ENCODE assay signal across 8 cellular contexts in genomic region chr16:30637952-30638351, GRCh38. TPM values are rescaled to one million over a fixed set of nuclear protein-coding genes. Genes with fewer than 3 reads are reported as not detected.
DNase-seq lines count a peak whose midpoint lies in the region; ATAC-seq and TF ChIP-seq lines count a peak whose summit lies in the region.

No MANE protein-coding gene starts in this region.

- H3K4me1 ChIP-seq in SK-N-SH (ENCODE audit: control insufficient read depth in 1 of 2, insufficient read depth in 2 of 2, low read depth in 1 of 2, low read length in 1 of 2) (peaks cover 0 to 5% of the 10 kb centered on the region in 2 experiments; a peak in 1 of 4 replicates), hepatocyte (ENCODE audit: insufficient read depth) (peaks cover 5% of the 10 kb centered on the region)

- DNase-seq in EH (ENCODE audit: low read depth) (peak; percentile 70), SK-N-SH (peak; percentile 45), hepatocyte (ENCODE audit: low spot score) (peak; percentile 49), omental fat pad (ENCODE audit: low spot score) (no peak), nucleus accumbens (lab: John Stamatoyannopoulos, UW) (no peak)

- H2AFZ ChIP-seq in SK-N-SH (ENCODE audit: low read depth) (no peak overlapping the region), hepatocyte (no peak overlapping the region)

- ATAC-seq in omental fat pad (ENCODE audit: low FRiP score) (no peak), GM21737 (IDR thresholded peaks at IDR 0.05; ENCODE audit: unreplicated experiment) (no peak), GM19455 (IDR thresholded peaks at IDR 0.05; ENCODE audit: unreplicated experiment) (no peak)

- H3K27ac ChIP-seq in SK-N-SH (ENCODE audit: low read depth in 2 of 2, low read length in 1 of 2) (no peak overlapping the region), hepatocyte (no peak overlapping the region)

- H3K9me3 ChIP-seq in SK-N-SH (no peaks in the 10 kb centered on the region), hepatocyte (ENCODE audit: low read depth) (no peaks in the 10 kb centered on the region)

- no peak overlapping the region for H3K9ac ChIP-seq in SK-N-SH

- no peak overlapping the region for H3K4me3 ChIP-seq in SK-N-SH (ENCODE audit: low read depth in 2 of 2, low read length in 1 of 2)
- no peak overlapping the region for H3K4me3 ChIP-seq in hepatocyte

- H4K20me1 ChIP-seq in SK-N-SH (ENCODE audit: insufficient read depth) (no peaks in the 10 kb centered on the region), hepatocyte (ENCODE audit: insufficient read depth, poor library complexity, severe bottlenecking) (no peaks in the 10 kb centered on the region)

- TF ChIP-seq EP300 in SK-N-SH (IDR thresholded peaks at IDR 0.05; ENCODE audit: borderline replicate concordance in 1 of 2, low read depth in 1 of 2, low read length in 1 of 2), result no peak

- peak; percentile 54 for TF ChIP-seq CTCF in LNCAP (IDR thresholded peaks at IDR 0.05)
- peak; percentile 65 for TF ChIP-seq CTCF in SK-N-SH (IDR thresholded peaks at IDR 0.05)
- TF ChIP-seq CTCF in hepatocyte (IDR thresholded peaks at IDR 0.05; ENCODE audit: poor library complexity), result peak; percentile 46
- no peak for TF ChIP-seq CTCF in omental fat pad (IDR thresholded peaks at IDR 0.05)

- POLR2A ChIA-PET in SK-N-SH (lab: Yijun Ruan, JAX), result interaction anchor here (0.6 to 1.9 kb wide), 2 partner anchors 21 to 208 kb away, joined by 4 read pairs; partner anchors contain the start of gene DCTPP1

- no peaks in the 10 kb centered on the region for H3K9me2 ChIP-seq in SK-N-SH
- H3K9me2 ChIP-seq in hepatocyte (replicated peaks; ENCODE audit: insufficient read depth), result no peaks in the 10 kb centered on the region

- TF ChIP-seq RAD21 in SK-N-SH (IDR thresholded peaks at IDR 0.05; ENCODE audit: low read length), result peak; percentile 74

- H3F3A ChIP-seq in SK-N-SH (replicated peaks; ENCODE audit: insufficient read depth), result no peaks in the 10 kb centered on the region

- H3K36me3 ChIP-seq in SK-N-SH (replicated peaks in 1 of 2; ENCODE audit: control insufficient read depth in 1 of 2, insufficient read depth in 2 of 2, low read length in 1 of 2), result no peaks in the 10 kb centered on the region
- no peaks in the 10 kb centered on the region for H3K36me3 ChIP-seq in hepatocyte (replicated peaks; ENCODE audit: insufficient read depth, low read depth)

- H3K27me3 ChIP-seq in SK-N-SH (ENCODE audit: insufficient read depth) (no peaks in the 10 kb centered on the region), hepatocyte (no peaks in the 10 kb centered on the region)

- 0% methylated on average over 1 of the region's 1 CpG for WGBS in SK-N-SH (ENCODE audit: low lambda C conversion rate)
- WGBS in hepatocyte (ENCODE audit: low lambda C conversion rate, missing lambda C conversion rate), result 17% methylated on average over 1 of the region's 1 CpG

- CTCF ChIA-PET in SK-N-SH (lab: Yijun Ruan, JAX), result interaction anchor here (0.6 to 2.2 kb wide), 10 partner anchors 9 to 208 kb away, joined by 3 to 12 read pairs (median 4); partner anchors contain the start of genes DCTPP1, FBRS and PRR14

- H3K79me2 ChIP-seq in SK-N-SH (ENCODE audit: insufficient read depth) (peaks cover 22% of the 10 kb centered on the region), hepatocyte (peaks cover 9% of the 10 kb centered on the region)

- H3K4me2 ChIP-seq in SK-N-SH (no peak overlapping the region), hepatocyte (no peak overlapping the region)

TF ChIP-seq in SK-N-SH, 30 proteins besides CTCF, POLR2A, EP300 and RAD21:
- TF ChIP-seq FOXM1 (IDR thresholded peaks at IDR 0.05; ENCODE audit: low read depth), result no peak
- TF ChIP-seq SMC3 (IDR thresholded peaks at IDR 0.05; ENCODE audit: low read depth, low read length), result peak; percentile 47
TF ChIP-seq in SK-N-SH: peak in this region for 1.

RNA-seq across cellular contexts. Expression of gene PRR14, which starts 12.8 kb away (rescaled TPM):
- polyA plus RNA-seq in SK-N-SH (2012; rRNA removed) (7.5 and 13.5 TPM in 2 replicates), hepatocyte (18.7 and 20.0 TPM in 2 replicates)
- polyA plus RNA-seq in SK-N-SH (2012; cell fraction: cytosol; rRNA removed), result 4.5 and 6.4 TPM in 2 replicates
- polyA plus RNA-seq in SK-N-SH (2012; cell fraction: nucleus; rRNA removed), result 47.6 and 99.3 TPM in 2 replicates
- total RNA-seq in hepatocyte (6.6 and 8.1 TPM in 2 replicates), omental fat pad (10 to 100 TPM; 12.7 to 50.4 (median 17.6) TPM)

RNA-seq across cellular contexts. Expression of gene FBRS, which starts 20.3 kb away (rescaled TPM):
- polyA plus RNA-seq in SK-N-SH (2012; rRNA removed) (9.6 and 11.5 TPM in 2 replicates), hepatocyte (22.1 and 25.5 TPM in 2 replicates)
- 4.8 and 8.5 TPM in 2 replicates for polyA plus RNA-seq in SK-N-SH (2012; cell fraction: cytosol; rRNA removed)
- polyA plus RNA-seq in SK-N-SH (2012; cell fraction: nucleus; rRNA removed), result 47.6 and 50.6 TPM in 2 replicates
- total RNA-seq in hepatocyte (18.5 and 22.9 TPM in 2 replicates), omental fat pad (10 to 100 TPM; 15.4 to 49.7 (median 23.4) TPM)

RNA-seq across cellular contexts. Expression of gene ZNF689, which starts 27.8 kb away (rescaled TPM):
- 2.9 and 3.4 TPM in 2 replicates for polyA plus RNA-seq in SK-N-SH (2012; rRNA removed)
- 2.5 and 3.1 TPM in 2 replicates for polyA plus RNA-seq in SK-N-SH (2012; cell fraction: cytosol; rRNA removed)
- polyA plus RNA-seq in SK-N-SH (2012; cell fraction: nucleus; rRNA removed), result 3.4 and 4.1 TPM in 2 replicates
- total RNA-seq in hepatocyte, result 7.1 and 8.0 TPM in 2 replicates
- polyA plus RNA-seq in hepatocyte, result 5.6 and 8.7 TPM in 2 replicates
- 1 to 10 TPM; 5.5 to 9.5 (median 7.0) TPM for total RNA-seq in omental fat pad

RNA-seq across cellular contexts. Expression of gene ZNF785, which starts 52.5 kb away (rescaled TPM):
- polyA plus RNA-seq in SK-N-SH (2012; rRNA removed) (8.8 and 10.6 TPM in 2 replicates), hepatocyte (7.3 and 10.0 TPM in 2 replicates)
- polyA plus RNA-seq in SK-N-SH (2012; cell fraction: cytosol; rRNA removed), result 6.2 and 7.5 TPM in 2 replicates
- 26.6 and 33.7 TPM in 2 replicates for polyA plus RNA-seq in SK-N-SH (2012; cell fraction: nucleus; rRNA removed)
- total RNA-seq in hepatocyte (10.8 and 11.7 TPM in 2 replicates), omental fat pad (10 to 100 TPM in 1 of 4 donors, 1 to 10 TPM in 3; 4.5 to 12.1 (median 8.1) TPM)

Comparison
In these comparisons a context has a peak if more than half of its experiments do, and no peak if none do; other contexts are left out.
1. DNase-seq: peak in EH (single experiment), SK-N-SH (single experiment) and hepatocyte (single experiment); none in omental fat pad (single experiment) and nucleus accumbens (0 of 56).
2. CTCF ChIP-seq: peak in LNCAP (single experiment), SK-N-SH (single experiment) and hepatocyte (single experiment); none in omental fat pad (0 of 3).